ENCODE assay signal across 20 cellular contexts in genomic region chr13:105273665-105274222, GRCh38.
"Had no signal": no experiment of that assay in that cellular context is flagged by ENCODE, and none has a peak within 500 bp of the region (broad histone marks: within the 10 kb centered on the region; RNA-seq: fewer than 3 reads in every experiment).

No MANE protein-coding gene starts in this region.

- H3K36me3 ChIP-seq: colonic mucosa, gastrocnemius medialis, thyroid gland had no signal

- ATAC-seq: activated CD4-positive, alpha-beta T cell treated with anti-CD3 and anti-CD28 coated beads for 36 hours; body of pancreas; gastrocnemius medialis; naive thymus-derived CD4-positive, alpha-beta T cell; right cardiac atrium had no signal

- H3K4me1 ChIP-seq: body of pancreas, colonic mucosa, gastrocnemius medialis, thyroid gland had no signal

- H3K9me3 ChIP-seq: body of pancreas, colonic mucosa, gastrocnemius medialis, thyroid gland had no signal

- H3K27me3 ChIP-seq: body of pancreas, colonic mucosa, gastrocnemius medialis, hepatocyte, thyroid gland had no signal

- H3K4me3 ChIP-seq: body of pancreas, colonic mucosa, gastrocnemius medialis, hepatocyte, thyroid gland had no signal

- H3K27ac ChIP-seq: body of pancreas, colonic mucosa, gastrocnemius medialis, hepatocyte, thyroid gland had no signal

- DNase-seq: activated CD4-positive, alpha-beta T cell treated with anti-CD3 and anti-CD28 coated beads for 36 hours; activated CD4-positive, alpha-beta T cell treated with anti-CD3 and anti-CD28 coated beads, Interleukin-2, amount 50 U/mL, for 48 hours; activated CD4-positive, CD25-positive, alpha-beta regulatory T cell; activated CD8-positive, alpha-beta memory T cell treated with anti-CD3 and anti-CD28 coated beads for 24 hours; activated effector memory CD4-positive, alpha-beta T cell treated with Interleukin-2 at 50 U/mL for 16 hours; activated naive CD4-positive, alpha-beta T cell treated with Interleukin-2 at 50 U/mL for 16 hours; anterior cingulate cortex; body of pancreas; cerebellar nuclear complex; colonic mucosa; effector CD8-positive, alpha-beta T cell; gastrocnemius medialis; glutamatergic neuron; immature natural killer cell; midbrain; naive thymus-derived CD4-positive, alpha-beta T cell; right cardiac atrium; stimulated activated CD4-positive, alpha-beta T cell treated with anti-CD3 and anti-CD28 coated beads, Interleukin-15, amount 100 ng/mL, for 24 hours; thyroid gland had no signal
